9 cellular contexts compared by ENCODE assay signal in the genomic region with DNA sequence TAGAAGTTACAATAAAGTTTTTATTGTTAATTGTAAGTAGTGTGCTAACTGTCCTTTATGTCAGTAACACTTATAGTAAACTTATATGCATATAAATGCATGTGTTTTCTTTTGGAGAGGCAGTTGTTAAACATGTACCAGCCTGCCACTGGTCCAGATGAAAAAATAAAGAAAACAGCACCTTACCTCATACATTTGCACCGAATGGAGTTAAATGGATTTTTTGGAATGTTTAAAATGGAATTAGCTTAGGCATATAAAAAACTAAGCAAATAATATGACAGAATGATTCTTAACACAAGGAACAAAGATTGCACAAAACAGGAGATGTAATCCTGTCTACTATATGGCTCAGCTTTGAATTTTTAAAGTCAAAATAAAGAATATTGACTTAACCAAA. TPM values are rescaled to one million over a fixed set of nuclear protein-coding genes. Genes with fewer than 3 reads are reported as not detected.
"Had no signal": no experiment of that assay in that cellular context is flagged by ENCODE, and none has a peak within 500 bp of the region (broad histone marks: within the 10 kb centered on the region; RNA-seq: fewer than 3 reads in every experiment).

No MANE protein-coding gene starts in this region.

- DNase-seq: H9, HCEC 1CT, HFFc6, IMR-90 had no signal

- H3K4me3 Mint-ChIP-seq: GM23338, H9, HFFc6 had no signal

- FAIRE-seq: H1, H54, HTR-8/SVneo, K562 had no signal

- H3K4me3 ChIP-seq: GM23338, K562 had no signal

- H3K4me2 ChIP-seq: GM23338 had no signal

- H3K4me1 Mint-ChIP-seq: GM23338 had no signal

- ATAC-seq: GM23338, K562 had no signal

- H3K27ac Mint-ChIP-seq: GM23338, H9, HFFc6 had no signal

RNA-seq across cellular contexts. Expression of a gene that starts 50.2 kb away (rescaled TPM):
- polyA plus RNA-seq: K562 had no signal
